In the genomic region with DNA sequence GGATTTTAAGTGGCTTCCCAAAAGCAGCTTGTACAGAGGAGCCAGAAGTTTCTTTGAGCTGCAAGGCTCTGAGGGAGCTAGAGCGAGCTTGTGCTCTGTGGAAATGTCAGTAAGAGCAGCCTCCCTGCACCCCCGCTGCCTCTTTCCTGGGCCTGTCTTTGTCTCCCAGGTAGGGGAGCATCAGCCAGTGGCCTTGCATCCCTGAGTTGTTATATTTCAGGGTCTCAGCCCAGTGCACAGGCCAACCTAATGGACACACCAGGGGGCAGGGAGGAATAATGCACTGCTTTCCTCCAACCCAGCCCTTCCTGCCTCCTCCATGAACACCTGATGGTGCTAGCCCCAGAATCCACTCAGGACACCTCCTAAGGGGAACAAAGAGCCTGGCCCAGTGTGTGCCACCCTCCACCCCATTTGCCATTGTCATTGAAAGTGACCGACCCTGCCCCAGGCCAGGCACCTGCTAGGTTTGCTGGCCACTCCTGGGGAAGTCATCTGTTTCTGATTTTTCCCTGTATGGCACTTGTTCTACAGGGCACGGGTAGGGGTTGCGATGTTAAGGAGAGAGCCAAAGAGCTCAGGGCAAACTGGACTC, we compare ENCODE assay signal across 15 cellular contexts. TPM values are rescaled to one million over a fixed set of nuclear protein-coding genes. Genes with fewer than 3 reads are reported as not detected.
A peak's percentile ranks its signal among the peaks of the same experiment; 100 is the strongest.
DNase-seq lines count a peak whose midpoint lies in the region; ATAC-seq and TF ChIP-seq lines count a peak whose summit lies in the region.
"Had no signal": no experiment of that assay in that cellular context is flagged by ENCODE, and none has a peak within 500 bp of the region (broad histone marks: within the 10 kb centered on the region; RNA-seq: fewer than 3 reads in every experiment).

No MANE protein-coding gene starts in this region.

- no peak overlapping the region for H3K27ac Mint-ChIP-seq in activated CD8-positive, alpha-beta memory T cell treated with anti-CD3 and anti-CD28 coated beads, Interleukin-2, amount 10 ng/mL, durations not matched to agents 7 days and 5 days
- peak overlapping the region; percentile 46 for H3K27ac Mint-ChIP-seq in neural crest cell (ENCODE audit: unreplicated experiment)
- peak overlapping the region in 1 of 2 donors; percentile 21 for H3K27ac Mint-ChIP-seq in effector memory CD8-positive, alpha-beta T cell
- H3K27ac Mint-ChIP-seq: CD4-positive, CD25-positive, alpha-beta regulatory T cell had no signal

- no peak overlapping the region for H3K4me3 ChIP-seq in RWPE2 (ENCODE audit: severe bottlenecking)
- H3K4me3 ChIP-seq in upper lobe of right lung, result no peak overlapping the region
- H3K4me3 ChIP-seq: BLaER1 treated with 17β-estradiol and CSF1 and Interleukin-3, amounts not matched to agents 10 nM and 100 nM; HAP-1 had no signal

- no peaks in the 10 kb centered on the region for H3K4me1 Mint-ChIP-seq in activated CD8-positive, alpha-beta memory T cell treated with anti-CD3 and anti-CD28 coated beads, Interleukin-2, amount 10 ng/mL, durations not matched to agents 7 days and 5 days
- H3K4me1 Mint-ChIP-seq in neural crest cell, result peaks cover 9% of the 10 kb centered on the region
- no peaks in the 10 kb centered on the region for H3K4me1 Mint-ChIP-seq in effector memory CD8-positive, alpha-beta T cell (ENCODE audit: low read depth in 2 of 2)

- H3K9me3 Mint-ChIP-seq in activated CD8-positive, alpha-beta memory T cell treated with anti-CD3 and anti-CD28 coated beads, Interleukin-2, amount 10 ng/mL, durations not matched to agents 7 days and 5 days (ENCODE audit: low read depth), result no peaks in the 10 kb centered on the region
- no peaks in the 10 kb centered on the region for H3K9me3 Mint-ChIP-seq in neural crest cell
- H3K9me3 Mint-ChIP-seq in effector memory CD8-positive, alpha-beta T cell, result no peaks in the 10 kb centered on the region
- H3K9me3 Mint-ChIP-seq: CD4-positive, CD25-positive, alpha-beta regulatory T cell had no signal

- H3K9me3 ChIP-seq in RWPE2 (ENCODE audit: severe bottlenecking) (no peaks in the 10 kb centered on the region), upper lobe of right lung (no peaks in the 10 kb centered on the region)
- H3K9me3 ChIP-seq: BLaER1 treated with 17β-estradiol and CSF1 and Interleukin-3, amounts not matched to agents 10 nM and 100 nM; HAP-1 had no signal

- H3K4me1 ChIP-seq in RWPE2 (ENCODE audit: insufficient read depth, poor library complexity, severe bottlenecking) (no peaks in the 10 kb centered on the region), upper lobe of right lung (peaks cover 10% of the 10 kb centered on the region)
- H3K4me1 ChIP-seq: HAP-1 had no signal

- no peak overlapping the region for H3K27ac ChIP-seq in RWPE2 (ENCODE audit: poor library complexity, severe bottlenecking)
- no peak overlapping the region for H3K27ac ChIP-seq in upper lobe of right lung
- H3K27ac ChIP-seq: BLaER1 treated with 17β-estradiol and CSF1 and Interleukin-3, amounts not matched to agents 10 nM and 100 nM had no signal

- peak; percentile 21 for DNase-seq in activated CD8-positive, alpha-beta memory T cell treated with anti-CD3 and anti-CD28 coated beads, Interleukin-2, amount 10 ng/mL, durations not matched to agents 7 days and 5 days
- no peak for DNase-seq in activated CD8-positive, alpha-beta memory T cell treated with anti-CD3 and anti-CD28 coated beads, Interleukin-2, amount 50 U/mL, for 48 hours
- peak; percentile 29 for DNase-seq in RWPE2 (ENCODE audit: low spot score)
- DNase-seq in neural crest cell (ENCODE audit: low read depth, low spot score), result no peak
- peak; percentile 33 for DNase-seq in upper lobe of right lung
- DNase-seq in NCI-H1105 treated with DMSO at 0.1 percent for 48 hours (lab: John Stamatoyannopoulos, UW), result no peak
- DNase-seq in effector memory CD8-positive, alpha-beta T cell, result no peak
- DNase-seq in effector CD8-positive, alpha-beta T cell (lab: John Stamatoyannopoulos, UW), result no peak
- DNase-seq: ACHN; CD4-positive, CD25-positive, alpha-beta regulatory T cell; DMS 273 treated with DMSO at 0.1 percent for 48 hours had no signal

- no peaks in the 10 kb centered on the region for H3K36me3 ChIP-seq in RWPE2 (ENCODE audit: low read depth)
- H3K36me3 ChIP-seq in upper lobe of right lung, result no peaks in the 10 kb centered on the region
- H3K36me3 ChIP-seq: BLaER1 treated with 17β-estradiol and CSF1 and Interleukin-3, amounts not matched to agents 10 nM and 100 nM; HAP-1 had no signal

- no peak overlapping the region for H3K4me3 Mint-ChIP-seq in activated CD8-positive, alpha-beta memory T cell treated with anti-CD3 and anti-CD28 coated beads, Interleukin-2, amount 10 ng/mL, durations not matched to agents 7 days and 5 days
- H3K4me3 Mint-ChIP-seq in neural crest cell, result no peak overlapping the region
- H3K4me3 Mint-ChIP-seq in effector memory CD8-positive, alpha-beta T cell, result no peak overlapping the region
- H3K4me3 Mint-ChIP-seq: CD4-positive, CD25-positive, alpha-beta regulatory T cell had no signal

- CTCF ChIA-PET in activated CD8-positive, alpha-beta memory T cell treated with anti-CD3 and anti-CD28 coated beads, Interleukin-2, amount 10 ng/mL, durations not matched to agents 7 days and 5 days (lab: Charles Lee), result interaction anchor here (1.0 to 1.8 kb wide), 2 partner anchors 13 to 41 kb away, joined by 3 to 6 read pairs; no protein-coding TSS in a partner anchor

- ATAC-seq in activated CD8-positive, alpha-beta memory T cell treated with anti-CD3 and anti-CD28 coated beads, Interleukin-2, amount 10 ng/mL, durations not matched to agents 7 days and 5 days, result no peak
- ATAC-seq in RWPE2 (ENCODE audit: low read depth), result no peak
- no peak for ATAC-seq in upper lobe of right lung
- ATAC-seq in effector memory CD8-positive, alpha-beta T cell (replicated peaks), result no peak

- intact Hi-C loops in upper lobe of right lung (cut with DNase I), result no loop called here

- peaks cover 21% of the 10 kb centered on the region for H3K27me3 Mint-ChIP-seq in activated CD8-positive, alpha-beta memory T cell treated with anti-CD3 and anti-CD28 coated beads, Interleukin-2, amount 10 ng/mL, durations not matched to agents 7 days and 5 days
- peaks cover 13% of the 10 kb centered on the region for H3K27me3 Mint-ChIP-seq in neural crest cell (ENCODE audit: low read depth)
- peaks cover 2 to 19% of the 10 kb centered on the region in 2 donors for H3K27me3 Mint-ChIP-seq in effector memory CD8-positive, alpha-beta T cell

- TF ChIP-seq CTCF in RWPE2 (IDR thresholded peaks at IDR 0.05; ENCODE audit: poor library complexity, severe bottlenecking), result no peak
- no peak for TF ChIP-seq CTCF in neural crest cell (conservative IDR thresholded peaks at IDR 0.05)
- no peak for TF ChIP-seq CTCF in upper lobe of right lung (IDR thresholded peaks at IDR 0.05)

- H3K27me3 ChIP-seq in RWPE2 (ENCODE audit: insufficient read depth, poor library complexity, severe bottlenecking) (no peaks in the 10 kb centered on the region), upper lobe of right lung (no peaks in the 10 kb centered on the region)

- no peaks in the 10 kb centered on the region for H3K36me3 Mint-ChIP-seq in activated CD8-positive, alpha-beta memory T cell treated with anti-CD3 and anti-CD28 coated beads, Interleukin-2, amount 10 ng/mL, durations not matched to agents 7 days and 5 days
- no peaks in the 10 kb centered on the region for H3K36me3 Mint-ChIP-seq in neural crest cell (ENCODE audit: low read depth)
- H3K36me3 Mint-ChIP-seq in effector memory CD8-positive, alpha-beta T cell (ENCODE audit: insufficient read depth), result peaks cover 3% of the 10 kb centered on the region
- H3K36me3 Mint-ChIP-seq: CD4-positive, CD25-positive, alpha-beta regulatory T cell had no signal

RNA-seq across cellular contexts. Expression of a gene that starts 6.3 kb away (rescaled TPM):
- not detected for total RNA-seq in activated CD8-positive, alpha-beta memory T cell treated with anti-CD3 and anti-CD28 coated beads, Interleukin-2, amount 10 ng/mL, durations not matched to agents 7 days and 5 days
- total RNA-seq in neural crest cell (3.4 and 4.7 TPM in 2 replicates), upper lobe of right lung (29.7 TPM)
- total RNA-seq: CD4-positive, CD25-positive, alpha-beta regulatory T cell; Daoy had no signal

RNA-seq across cellular contexts. Expression of a gene that starts 29.3 kb away (rescaled TPM):
- under 1 TPM; 0.41 to 0.49 TPM for total RNA-seq in activated CD8-positive, alpha-beta memory T cell treated with anti-CD3 and anti-CD28 coated beads, Interleukin-2, amount 10 ng/mL, durations not matched to agents 7 days and 5 days
- total RNA-seq in neural crest cell (9.5 and 10.2 TPM in 2 replicates), upper lobe of right lung (11.1 TPM)
- total RNA-seq: CD4-positive, CD25-positive, alpha-beta regulatory T cell had no signal

RNA-seq across cellular contexts. Expression of a gene that starts 44.0 kb away (rescaled TPM):
- total RNA-seq in activated CD8-positive, alpha-beta memory T cell treated with anti-CD3 and anti-CD28 coated beads, Interleukin-2, amount 10 ng/mL, durations not matched to agents 7 days and 5 days, result under 1 TPM in 1 of 2 experiments, not detected in 1; 0.14 TPM
- total RNA-seq in neural crest cell (3.8 and 4.7 TPM in 2 replicates), upper lobe of right lung (2.2 TPM)
- total RNA-seq: A172; CD4-positive, CD25-positive, alpha-beta regulatory T cell; Daoy had no signal

Comparison
In these comparisons a context has a peak if more than half of its experiments do, and no peak if none do; other contexts are left out.
1. DNase-seq: peak in activated CD8-positive, alpha-beta memory T cell treated with anti-CD3 and anti-CD28 coated beads, Interleukin-2, amount 10 ng/mL, durations not matched to agents 7 days and 5 days (single experiment), RWPE2 (single experiment) and upper lobe of right lung (single experiment); none in activated CD8-positive, alpha-beta memory T cell treated with anti-CD3 and anti-CD28 coated beads, Interleukin-2, amount 50 U/mL, for 48 hours (single experiment), neural crest cell (single experiment), NCI-H1105 treated with DMSO at 0.1 percent for 48 hours (single experiment), effector memory CD8-positive, alpha-beta T cell (0 of 3) and effector CD8-positive, alpha-beta T cell (single experiment).